ENCODE assay signal across 9 cellular contexts in the genomic region with DNA sequence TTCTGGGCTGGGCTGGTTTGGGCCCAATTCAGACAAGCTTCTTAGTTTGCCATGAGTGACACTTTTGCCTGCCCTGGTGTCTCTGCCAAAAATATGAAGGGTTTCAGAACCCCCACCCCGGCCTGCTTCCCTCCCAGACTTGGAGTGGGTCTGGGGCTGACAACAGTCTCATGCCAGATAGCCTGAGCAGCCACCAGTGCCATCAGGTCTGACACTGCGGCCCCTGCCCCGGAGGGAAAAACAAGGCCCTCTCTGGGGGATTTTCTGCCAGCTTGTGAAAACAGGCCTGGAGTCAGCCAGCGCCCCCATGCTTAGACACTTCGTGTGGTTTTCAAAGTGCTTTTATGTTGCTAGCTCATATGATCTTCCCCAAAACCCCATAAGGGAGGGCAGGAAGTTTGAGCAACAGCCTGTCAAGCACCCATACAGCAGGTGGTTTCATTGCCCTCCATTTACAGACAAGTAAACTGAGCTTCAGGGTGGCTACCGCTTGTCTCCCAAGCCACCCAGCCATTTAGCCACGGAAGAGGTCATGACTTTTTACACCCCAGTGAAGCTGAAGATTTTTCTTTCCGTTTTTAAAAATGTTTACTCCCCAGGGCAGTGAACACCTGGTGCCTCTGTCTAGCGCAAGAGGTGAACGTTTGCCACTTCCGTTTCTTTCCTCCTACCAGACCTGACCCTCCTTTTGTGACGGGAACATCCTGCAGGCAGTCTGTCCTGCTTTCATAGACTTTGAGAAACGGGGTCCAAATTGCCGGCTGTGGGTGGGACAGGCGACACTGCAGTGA.
DNase-seq lines count a peak whose midpoint lies in the region; ATAC-seq and TF ChIP-seq lines count a peak whose summit lies in the region.
"Had no signal": no experiment of that assay in that cellular context is flagged by ENCODE, and none has a peak within 500 bp of the region (broad histone marks: within the 10 kb centered on the region; RNA-seq: fewer than 3 reads in every experiment).

No MANE protein-coding gene starts in this region.

- H4K5ac ChIP-seq in mesendoderm (ENCODE audit: low read length): no peak overlapping the region

- H3K36me3 ChIP-seq in mesendoderm (ENCODE audit: control insufficient read depth, insufficient read depth, low read length): no peaks in the 10 kb centered on the region

- WGBS in mesendoderm (ENCODE audit: extremely low coverage, insufficient coverage, low lambda C conversion rate): no CpG with 5 or more reads among the region's 15 CpGs

- H3K18ac ChIP-seq in mesendoderm (ENCODE audit: low read length): no peak overlapping the region

- no peak overlapping the region for H3K4me3 ChIP-seq in mesendoderm (ENCODE audit: low read length)
- H3K4me3 ChIP-seq in coronary artery: no peak overlapping the region
- H3K4me3 ChIP-seq: lung had no signal

- DNase-seq in GM13976 (ENCODE audit: low spot score): peak; percentile 82
- peak; percentile 86 for DNase-seq in MV-4-11 (lab: John Stamatoyannopoulos, UW)
- DNase-seq in activated CD4-positive, alpha-beta T cell treated with anti-CD3 and anti-CD28 coated beads, Interleukin-2, amount 50 U/mL, for 1 hour: peak; percentile 70
- peak; percentile 87 for DNase-seq in germinal center (ENCODE audit: low spot score)
- peak; percentile 64 to 66 for DNase-seq in stimulated activated CD8-positive, alpha-beta memory T cell treated with anti-CD3 and anti-CD28 coated beads, Interleukin-7, amount 100 ng/mL, for 4 hours (ENCODE audit: low read depth in 2 of 2)
- DNase-seq in mesendoderm: no peak
- DNase-seq in coronary artery (ENCODE audit: low spot score): no peak

- H2BK120ac ChIP-seq in mesendoderm (ENCODE audit: low read depth, low read length): no peak overlapping the region

- no peak overlapping the region for H3K27ac ChIP-seq in mesendoderm (ENCODE audit: low read depth, low read length)
- H3K27ac ChIP-seq in coronary artery: peak overlapping the region in 1 of 2 donors; percentile 32

- peaks cover 28% of the 10 kb centered on the region for H3K79me2 ChIP-seq in mesendoderm (ENCODE audit: control insufficient read depth, insufficient read depth, low read length)

- no peak overlapping the region for H3K9ac ChIP-seq in mesendoderm (ENCODE audit: low read length)

- no peak overlapping the region for H2AK5ac ChIP-seq in mesendoderm (ENCODE audit: low read length)

- ATAC-seq in GM21723 (IDR thresholded peaks at IDR 0.05; ENCODE audit: unreplicated experiment): peak; percentile 48

- no peak overlapping the region for H2BK5ac ChIP-seq in mesendoderm (ENCODE audit: low read length)

- TF ChIP-seq CTCF in GM13976 (IDR thresholded peaks at IDR 0.05; ENCODE audit: borderline replicate concordance, control extremely low read depth, extremely low read depth, insufficient read depth, missing control alignments) (no peak), coronary artery (IDR thresholded peaks at IDR 0.05) (no peak)

- in situ Hi-C loops in GM13976 (cut with MboI; ENCODE audit: low sequenced_read_pairs, unreplicated experiment): no loop called here

- H3K79me1 ChIP-seq in mesendoderm (ENCODE audit: low read length): peaks cover 43% of the 10 kb centered on the region

- H3K27me3 ChIP-seq in mesendoderm (ENCODE audit: insufficient read depth, low read length, poor library complexity): no peaks in the 10 kb centered on the region

- H4K8ac ChIP-seq in mesendoderm (ENCODE audit: low read depth, low read length): no peak overlapping the region

- no peak overlapping the region for H3K4ac ChIP-seq in mesendoderm (ENCODE audit: low read depth, low read length)

- no peak overlapping the region for H3K56ac ChIP-seq in mesendoderm (ENCODE audit: low read length)

- H3K4me1 ChIP-seq in mesendoderm (ENCODE audit: control insufficient read depth, low read depth, low read length): peaks cover 7% of the 10 kb centered on the region

- no peak overlapping the region for H3K4me2 ChIP-seq in mesendoderm (ENCODE audit: low read length)

- no peak overlapping the region for H3K23ac ChIP-seq in mesendoderm (ENCODE audit: low read length)

- no peak overlapping the region for H2BK15ac ChIP-seq in mesendoderm (replicated peaks; ENCODE audit: low read depth)

Comparison
In these comparisons a context has a peak if more than half of its experiments do, and no peak if none do; other contexts are left out.
1. DNase-seq: peak in GM13976 (single experiment), MV-4-11 (single experiment), activated CD4-positive, alpha-beta T cell treated with anti-CD3 and anti-CD28 coated beads, Interleukin-2, amount 50 U/mL, for 1 hour (single experiment), germinal center (single experiment) and stimulated activated CD8-positive, alpha-beta memory T cell treated with anti-CD3 and anti-CD28 coated beads, Interleukin-7, amount 100 ng/mL, for 4 hours (2 of 2); none in mesendoderm (single experiment) and coronary artery (single experiment).